Comparison of ENCODE assay signal across 16 cellular contexts in genomic region chr18:49766646-49767045, GRCh38. TPM values are rescaled to one million over a fixed set of nuclear protein-coding genes. Genes with fewer than 3 reads are reported as not detected.
DNase-seq lines count a peak whose midpoint lies in the region; ATAC-seq lines count a peak whose summit lies in the region.
"Had no signal": no experiment of that assay in that cellular context is flagged by ENCODE, and none has a peak within 500 bp of the region (broad histone marks: within the 10 kb centered on the region; RNA-seq: fewer than 3 reads in every experiment).

No MANE protein-coding gene starts in this region.

- H3K27ac ChIP-seq in mesenchymal stem cell (ENCODE audit: low read length, poor library complexity, severe bottlenecking): no peak overlapping the region

- peak overlapping the region; percentile 24 for H2AK5ac ChIP-seq in mesenchymal stem cell (ENCODE audit: low read length, severe bottlenecking)

- ATAC-seq in central memory CD8-positive, alpha-beta T cell (replicated peaks; ENCODE audit: extremely low read depth, poor library complexity, severe bottlenecking): no peak
- no peak for ATAC-seq in stimulated activated effector memory CD8-positive, alpha-beta T cell treated with anti-CD3 and anti-CD28 coated beads, Interleukin-12 subunit alpha, Interleukin-12 subunit beta, amount 100 ng/mL, for 72 hours
- ATAC-seq in left ventricle myocardium superior: no peak
- ATAC-seq: HCT116 had no signal

- H3K4me3 ChIP-seq in mesenchymal stem cell (ENCODE audit: insufficient read depth in 1 of 2, low read depth in 1 of 2, low read length in 2 of 2): no peak overlapping the region

- peaks cover 8% of the 10 kb centered on the region for H3K4me1 ChIP-seq in mesenchymal stem cell (ENCODE audit: control insufficient read depth, insufficient read depth, low read depth, low read length)
- H3K4me1 ChIP-seq: BE2C, Caco-2 had no signal

- no peak overlapping the region for H2BK12ac ChIP-seq in mesenchymal stem cell (ENCODE audit: low read length in 2 of 2)

- no peak overlapping the region for H3K18ac ChIP-seq in mesenchymal stem cell (ENCODE audit: low read depth in 1 of 2, low read length in 2 of 2)

- no peak overlapping the region for H3K4me2 ChIP-seq in mesenchymal stem cell (ENCODE audit: low read length, poor library complexity, severe bottlenecking)

- H2BK120ac ChIP-seq in mesenchymal stem cell (ENCODE audit: low read depth, low read length): no peak overlapping the region

- no peaks in the 10 kb centered on the region for H3K9me3 ChIP-seq in mesenchymal stem cell (ENCODE audit: control insufficient read depth, low read length)
- H3K9me3 ChIP-seq: BE2C, Caco-2 had no signal

- no peak overlapping the region for H3K4ac ChIP-seq in mesenchymal stem cell (ENCODE audit: low read depth in 1 of 2, low read length in 2 of 2)

- intact Hi-C loops in left ventricle myocardium superior (cut with micrococcal nuclease): no loop called here

- no peak overlapping the region for H3K23ac ChIP-seq in mesenchymal stem cell (ENCODE audit: low read length in 2 of 2)

- H3K36me3 ChIP-seq in mesenchymal stem cell (ENCODE audit: control insufficient read depth in 1 of 2, insufficient read depth in 2 of 2, low read depth in 1 of 2, low read length in 2 of 2): no peaks in the 10 kb centered on the region
- H3K36me3 ChIP-seq: BE2C had no signal

- no peak overlapping the region for H3K4me3 Mint-ChIP-seq in central memory CD8-positive, alpha-beta T cell
- H3K4me3 Mint-ChIP-seq in stimulated activated effector memory CD8-positive, alpha-beta T cell treated with anti-CD3 and anti-CD28 coated beads, Interleukin-12 subunit alpha, Interleukin-12 subunit beta, amount 100 ng/mL, for 72 hours: no peak overlapping the region
- H3K4me3 Mint-ChIP-seq: CD4-positive, CD25-positive, alpha-beta regulatory T cell; HFFc6; IgD-negative memory B cell had no signal

- no peak for DNase-seq in central memory CD8-positive, alpha-beta T cell (ENCODE audit: low spot score in 2 of 2)
- DNase-seq in mesenchymal stem cell (no peak), SW480 (ENCODE audit: low spot score) (no peak), left ventricle myocardium superior (no peak), NCI-H2029 (lab: John Stamatoyannopoulos, UW) (no peak)
- no peak for DNase-seq in stimulated activated effector memory CD8-positive, alpha-beta T cell treated with anti-CD3 and anti-CD28 coated beads, Interleukin-12 subunit alpha, Interleukin-12 subunit beta, amount 100 ng/mL, for 72 hours (ENCODE audit: low spot score in 2 of 2)
- DNase-seq: ACHN; BE2C; C1 segment of cervical spinal cord; Caco-2; CD4-positive, CD25-positive, alpha-beta regulatory T cell; GOT3; H7; HFFc6 had no signal

- no peak overlapping the region for H2BK15ac ChIP-seq in mesenchymal stem cell (ENCODE audit: low read depth, poor library complexity, severe bottlenecking)

- no peak overlapping the region for H2AFZ ChIP-seq in mesenchymal stem cell (ENCODE audit: low read depth, low read length)

- no peak overlapping the region for H3K9ac ChIP-seq in mesenchymal stem cell (ENCODE audit: low read length)

- peak overlapping the region; percentile 36 for H3K27ac Mint-ChIP-seq in central memory CD8-positive, alpha-beta T cell (ENCODE audit: low read depth)
- H3K27ac Mint-ChIP-seq in stimulated activated effector memory CD8-positive, alpha-beta T cell treated with anti-CD3 and anti-CD28 coated beads, Interleukin-12 subunit alpha, Interleukin-12 subunit beta, amount 100 ng/mL, for 72 hours: peak overlapping the region; percentile 4
- H3K27ac Mint-ChIP-seq: HFFc6, IgD-negative memory B cell had no signal

- H4K8ac ChIP-seq in mesenchymal stem cell (ENCODE audit: low read length): no peak overlapping the region

- 94% methylated on average over 4 of the region's 4 CpGs for WGBS in mesenchymal stem cell

- no peaks in the 10 kb centered on the region for H3K27me3 ChIP-seq in mesenchymal stem cell (ENCODE audit: control insufficient read depth in 1 of 2, insufficient read depth in 1 of 2, low read length in 2 of 2)
- H3K27me3 ChIP-seq: BE2C had no signal

- H3K9me3 Mint-ChIP-seq in central memory CD8-positive, alpha-beta T cell: no peaks in the 10 kb centered on the region
- no peaks in the 10 kb centered on the region for H3K9me3 Mint-ChIP-seq in stimulated activated effector memory CD8-positive, alpha-beta T cell treated with anti-CD3 and anti-CD28 coated beads, Interleukin-12 subunit alpha, Interleukin-12 subunit beta, amount 100 ng/mL, for 72 hours
- H3K9me3 Mint-ChIP-seq: HFFc6, IgD-negative memory B cell had no signal

- H4K91ac ChIP-seq in mesenchymal stem cell (ENCODE audit: low read length): no peak overlapping the region

- no peaks in the 10 kb centered on the region for H3K4me1 Mint-ChIP-seq in central memory CD8-positive, alpha-beta T cell
- H3K4me1 Mint-ChIP-seq in stimulated activated effector memory CD8-positive, alpha-beta T cell treated with anti-CD3 and anti-CD28 coated beads, Interleukin-12 subunit alpha, Interleukin-12 subunit beta, amount 100 ng/mL, for 72 hours: no peaks in the 10 kb centered on the region
- H3K4me1 Mint-ChIP-seq: IgD-negative memory B cell had no signal

- H3K79me1 ChIP-seq in mesenchymal stem cell (replicated peaks; ENCODE audit: low read length, poor library complexity, severe bottlenecking): no peaks in the 10 kb centered on the region

- H3K14ac ChIP-seq in mesenchymal stem cell (ENCODE audit: low read length in 2 of 2): no peak overlapping the region

- no peaks in the 10 kb centered on the region for H3K27me3 Mint-ChIP-seq in central memory CD8-positive, alpha-beta T cell
- H3K27me3 Mint-ChIP-seq: CD4-positive, CD25-positive, alpha-beta regulatory T cell had no signal

- no peak overlapping the region for H2BK5ac ChIP-seq in mesenchymal stem cell (ENCODE audit: low read depth, low read length, poor library complexity, severe bottlenecking)

- peaks cover 2% of the 10 kb centered on the region for H3K36me3 Mint-ChIP-seq in central memory CD8-positive, alpha-beta T cell (ENCODE audit: insufficient read depth)
- H3K36me3 Mint-ChIP-seq in stimulated activated effector memory CD8-positive, alpha-beta T cell treated with anti-CD3 and anti-CD28 coated beads, Interleukin-12 subunit alpha, Interleukin-12 subunit beta, amount 100 ng/mL, for 72 hours: no peaks in the 10 kb centered on the region
- H3K36me3 Mint-ChIP-seq: CD4-positive, CD25-positive, alpha-beta regulatory T cell; IgD-negative memory B cell had no signal

RNA-seq across cellular contexts. Expression of gene ACAA2, which starts 46.7 kb away (rescaled TPM):
- 34.3 TPM for polyA plus RNA-seq in mesenchymal stem cell (2013, experiment 1 of 2)
- 35.9 TPM for polyA plus RNA-seq in mesenchymal stem cell (2013, experiment 2 of 2)
- total RNA-seq in left ventricle myocardium superior: 397 TPM
